1 cellular context compared by ENCODE assay signal in genomic region chr14:63045612-63046320, GRCh38.
TF ChIP-seq lines count a peak whose summit lies in the region.

No MANE protein-coding gene starts in this region.

TF ChIP-seq in WTC11, 78 proteins besides CTCF, POLR2A, EP300 and RAD21 (continued from another document):
- TF ChIP-seq AR (CRISPR knock-in tag; IDR thresholded peaks at IDR 0.05) (no peak), ZNF232 (CRISPR knock-in tag; IDR thresholded peaks at IDR 0.05) (no peak), ZNF416 (CRISPR knock-in tag; IDR thresholded peaks at IDR 0.05) (0 out of 2 replicates have a peak, but pooled peaks have one; percentile 11), IRF1 (CRISPR knock-in tag; IDR thresholded peaks at IDR 0.05) (no peak)
- TF ChIP-seq, protein P1, sequence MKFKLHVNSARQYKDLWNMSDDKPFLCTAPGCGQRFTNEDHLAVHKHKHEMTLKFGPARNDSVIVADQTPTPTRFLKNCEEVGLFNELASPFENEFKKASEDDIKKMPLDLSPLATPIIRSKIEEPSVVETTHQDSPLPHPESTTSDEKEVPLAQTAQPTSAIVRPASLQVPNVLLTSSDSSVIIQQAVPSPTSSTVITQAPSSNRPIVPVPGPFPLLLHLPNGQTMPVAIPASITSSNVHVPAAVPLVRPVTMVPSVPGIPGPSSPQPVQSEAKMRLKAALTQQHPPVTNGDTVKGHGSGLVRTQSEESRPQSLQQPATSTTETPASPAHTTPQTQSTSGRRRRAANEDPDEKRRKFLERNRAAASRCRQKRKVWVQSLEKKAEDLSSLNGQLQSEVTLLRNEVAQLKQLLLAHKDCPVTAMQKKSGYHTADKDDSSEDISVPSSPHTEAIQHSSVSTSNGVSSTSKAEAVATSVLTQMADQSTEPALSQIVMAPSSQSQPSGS (CRISPR knock-in tag; IDR thresholded peaks at IDR 0.05; ENCODE audit: borderline replicate concordance, low read depth): no peak
TF ChIP-seq in WTC11: peak in this region for 15.
